Comparison of ENCODE assay signal across 1 cellular context in the genomic region with DNA sequence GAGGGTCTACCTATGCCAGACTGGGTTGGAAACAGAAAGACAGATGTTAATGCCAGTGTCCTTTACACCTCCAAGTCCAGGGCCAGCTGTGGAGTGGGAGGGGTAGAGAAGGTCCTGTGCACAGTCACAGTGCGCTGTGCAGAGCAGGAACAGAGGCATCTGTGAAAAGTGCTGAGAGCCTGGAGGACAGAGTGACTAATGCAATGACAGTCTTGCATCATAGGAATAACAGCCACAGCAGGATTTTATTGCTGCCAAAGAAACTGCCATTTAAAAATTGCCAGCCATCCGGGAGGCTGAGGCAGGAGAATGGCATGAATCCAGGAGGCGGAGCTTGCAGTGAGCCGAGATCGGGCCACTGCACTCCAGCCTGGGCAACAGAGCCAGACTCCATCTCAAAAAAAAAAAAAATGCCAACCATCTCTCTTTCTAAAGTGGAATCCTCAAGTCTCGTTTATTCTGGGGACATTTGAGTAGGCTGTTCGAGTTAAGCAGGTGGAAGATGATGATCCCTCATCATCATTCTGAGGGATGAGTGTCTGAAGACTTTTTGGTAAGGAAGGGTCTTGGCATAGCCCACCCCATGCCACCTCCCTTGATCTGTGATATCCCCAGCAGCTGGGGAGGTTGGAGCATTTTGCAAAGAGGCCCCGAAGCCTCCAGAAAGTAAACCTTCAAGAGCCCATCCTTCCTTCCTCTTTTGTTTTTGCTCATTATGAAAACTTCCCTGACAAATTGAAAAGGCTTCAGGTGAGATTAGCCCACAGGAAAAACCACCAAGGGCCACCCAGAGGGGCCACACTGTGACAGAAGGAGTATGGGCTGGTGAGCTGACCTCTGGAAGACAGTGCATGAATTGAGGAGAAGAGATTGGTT.
TF ChIP-seq lines count a peak whose summit lies in the region.

No MANE protein-coding gene starts in this region.

TF ChIP-seq in HEK293, 187 proteins besides CTCF, POLR2A, EP300 and RAD21 (continued from another document):
- TF ChIP-seq ZNF221 (tag by site-specific recombination; IDR thresholded peaks at IDR 0.05; ENCODE audit: borderline replicate concordance) = no peak
